Comparison of ENCODE assay signal across 32 cellular contexts in genomic region chr12:7376196-7376595, GRCh38.
A peak's percentile ranks its signal among the peaks of the same experiment; 100 is the strongest.
DNase-seq lines count a peak whose midpoint lies in the region; ATAC-seq, FAIRE-seq and TF ChIP-seq lines count a peak whose summit lies in the region.
"Had no signal": no experiment of that assay in that cellular context is flagged by ENCODE, and none has a peak within 500 bp of the region (broad histone marks: within the 10 kb centered on the region; RNA-seq: fewer than 3 reads in every experiment).

No MANE protein-coding gene starts in this region.

- H3K4me1 Mint-ChIP-seq in naive thymus-derived CD4-positive, alpha-beta T cell: peaks cover 0 to 3% (median 0%) of the 10 kb centered on the region in 7 donors
- H3K4me1 Mint-ChIP-seq: activated naive CD8-positive, alpha-beta T cell treated with anti-CD3 and anti-CD28 coated beads, Interleukin-2, amount 50 U/mL, for 24 hours; CD8-positive, alpha-beta memory T cell; central memory CD8-positive, alpha-beta T cell; endodermal cell had no signal

- CTCF ChIA-PET in AG04450 (lab: Charles Lee): no interaction called here
- CTCF ChIA-PET in naive thymus-derived CD4-positive, alpha-beta T cell (lab: Charles Lee): no interaction called here

- H3K27me3 Mint-ChIP-seq in naive thymus-derived CD4-positive, alpha-beta T cell: peaks cover 7 to 29% (median 21%) of the 10 kb centered on the region in 5 donors

- H3K27me3 ChIP-seq in AG04450 (ENCODE audit: control insufficient read depth, insufficient read depth, low read length) (no peaks in the 10 kb centered on the region), bronchial epithelial cell (ENCODE audit: control insufficient read depth, insufficient read depth, low read length) (no peaks in the 10 kb centered on the region), foreskin keratinocyte (no peaks in the 10 kb centered on the region)
- H3K27me3 ChIP-seq in naive thymus-derived CD4-positive, alpha-beta T cell (ENCODE audit: control insufficient read depth in 2 of 2, insufficient read depth in 2 of 2, low read length in 2 of 2): peaks cover 0 to 5% of the 10 kb centered on the region in 2 donors
- H3K27me3 ChIP-seq: esophagus squamous epithelium, stomach, uterus had no signal

- DNase-seq in AG04450 (ENCODE audit: low read depth, low spot score): peak; percentile 7
- peak; percentile 12 for DNase-seq in HS-27A (ENCODE audit: low read depth)
- peak; percentile 34 for DNase-seq in bronchial epithelial cell (ENCODE audit: low read depth)
- peak; percentile 18 to 38 for DNase-seq in foreskin keratinocyte
- DNase-seq in NK-92 treated with Interleukin-12 subunit alpha and Interleukin-12 subunit beta, amount 100 ng/mL, for 24 hours (lab: John Stamatoyannopoulos, UW): no peak
- DNase-seq in naive thymus-derived CD4-positive, alpha-beta T cell: no peak
- DNase-seq: activated CD4-positive, alpha-beta T cell treated with anti-CD3 and anti-CD28 coated beads, Interleukin-2, amount 50 U/mL, for 4 hours; activated naive CD4-positive, alpha-beta T cell; activated naive CD8-positive, alpha-beta T cell treated with anti-CD3 and anti-CD28 coated beads, Interleukin-2, amount 50 U/mL, for 24 hours; CD8-positive, alpha-beta memory T cell; endodermal cell; esophagus squamous epithelium; left ventricle myocardium superior; NCI-H1092; NCI-H1694; NCI-H510A; OCI-M1; right cardiac atrium; SK-N-SH; spleen; stomach; uterus had no signal

- POLR2A ChIA-PET in AG04450 (lab: Yijun Ruan, JAX): no interaction called here
- POLR2A ChIA-PET in naive thymus-derived CD4-positive, alpha-beta T cell (lab: Charles Lee): no interaction called here

- no peak for FAIRE-seq in bronchial epithelial cell (lab: Jason Lieb, UNC)
- FAIRE-seq: A549, GM12878, keratinocyte, TTC549 had no signal

- no peaks in the 10 kb centered on the region for H3K36me3 Mint-ChIP-seq in naive thymus-derived CD4-positive, alpha-beta T cell
- H3K36me3 Mint-ChIP-seq: CD8-positive, alpha-beta memory T cell had no signal

- peaks cover 3% of the 10 kb centered on the region; the same call in 1 of the 2 replicates for H3K9me3 ChIP-seq in AG04450 (ENCODE audit: control insufficient read depth, insufficient read depth, low read length)
- no peaks in the 10 kb centered on the region for H3K9me3 ChIP-seq in naive thymus-derived CD4-positive, alpha-beta T cell (ENCODE audit: control insufficient read depth in 2 of 3, low read length in 3 of 3)
- H3K9me3 ChIP-seq: A549, esophagus squamous epithelium, SK-N-SH, spleen, stomach, uterus had no signal

- H3K4me3 Mint-ChIP-seq in naive thymus-derived CD4-positive, alpha-beta T cell: no peak overlapping the region
- H3K4me3 Mint-ChIP-seq: activated naive CD8-positive, alpha-beta T cell treated with anti-CD3 and anti-CD28 coated beads, Interleukin-2, amount 50 U/mL, for 24 hours; CD8-positive, alpha-beta memory T cell; central memory CD8-positive, alpha-beta T cell; dendritic cell treated with granulocyte-macrophage colony-stimulating factor and Interleukin-4, amounts not matched to agents 40 ng/mL and 50 ng/mL, for 4 days; endodermal cell had no signal

- H3K27ac Mint-ChIP-seq in naive thymus-derived CD4-positive, alpha-beta T cell: no peak overlapping the region
- H3K27ac Mint-ChIP-seq: activated naive CD8-positive, alpha-beta T cell treated with anti-CD3 and anti-CD28 coated beads, Interleukin-2, amount 50 U/mL, for 24 hours; CD8-positive, alpha-beta memory T cell; dendritic cell treated with granulocyte-macrophage colony-stimulating factor and Interleukin-4, amounts not matched to agents 40 ng/mL and 50 ng/mL, for 4 days; endodermal cell had no signal

- H3K4me1 ChIP-seq in foreskin keratinocyte: no peaks in the 10 kb centered on the region
- H3K4me1 ChIP-seq in naive thymus-derived CD4-positive, alpha-beta T cell (ENCODE audit: control insufficient read depth in 2 of 2, insufficient read depth in 2 of 2, low read length in 2 of 2): no peaks in the 10 kb centered on the region
- H3K4me1 ChIP-seq: A549, esophagus squamous epithelium, spleen, stomach, uterus had no signal

- intact Hi-C loops in naive thymus-derived CD4-positive, alpha-beta T cell (cut with micrococcal nuclease): no loop called here

- ATAC-seq in foreskin keratinocyte: no peak
- no peak for ATAC-seq in GM18868 (IDR thresholded peaks at IDR 0.05; ENCODE audit: unreplicated experiment)
- no peak for ATAC-seq in HG03039 (IDR thresholded peaks at IDR 0.05; ENCODE audit: unreplicated experiment)
- ATAC-seq in naive thymus-derived CD4-positive, alpha-beta T cell: no peak
- ATAC-seq: A549; activated CD4-positive, CD25-positive, alpha-beta regulatory T cell treated with anti-CD3 and anti-CD28 coated beads, Interleukin-2, amount 50 U/mL, for 24 hours; activated naive CD8-positive, alpha-beta T cell treated with anti-CD3 and anti-CD28 coated beads, Interleukin-2, amount 50 U/mL, for 24 hours; GM12878; HCT116; left ventricle myocardium superior; right cardiac atrium had no signal

- H3K4me3 ChIP-seq in AG04450 (ENCODE audit: low read depth, low read length): no peak overlapping the region
- H3K4me3 ChIP-seq in bronchial epithelial cell (ENCODE audit: low read depth, low read length): no peak overlapping the region
- no peak overlapping the region for H3K4me3 ChIP-seq in naive thymus-derived CD4-positive, alpha-beta T cell (ENCODE audit: low read length)
- H3K4me3 ChIP-seq: A549, esophagus squamous epithelium, GM12878, spleen, stomach, uterus had no signal

- H3K9me3 Mint-ChIP-seq in naive thymus-derived CD4-positive, alpha-beta T cell: peaks cover 0 to 2% (median 0%) of the 10 kb centered on the region in 11 donors
- H3K9me3 Mint-ChIP-seq: activated naive CD8-positive, alpha-beta T cell treated with anti-CD3 and anti-CD28 coated beads, Interleukin-2, amount 50 U/mL, for 24 hours; CD8-positive, alpha-beta memory T cell; central memory CD8-positive, alpha-beta T cell had no signal

- TF ChIP-seq CTCF in AG04450 (IDR thresholded peaks at IDR 0.05; ENCODE audit: low read depth, low read length) (no peak), bronchial epithelial cell (IDR thresholded peaks at IDR 0.05; ENCODE audit: insufficient read depth, low read length, severe bottlenecking) (no peak), foreskin keratinocyte (conservative IDR thresholded peaks at IDR 0.05) (no peak)

- H3K27ac ChIP-seq in AG04450 (ENCODE audit: low read depth, low read length) (no peak overlapping the region), foreskin keratinocyte (no peak overlapping the region)
- H3K27ac ChIP-seq in naive thymus-derived CD4-positive, alpha-beta T cell (ENCODE audit: low read depth, low read length): no peak overlapping the region
- H3K27ac ChIP-seq: A549, esophagus squamous epithelium, spleen, stomach, uterus had no signal

- H3K36me3 ChIP-seq in bronchial epithelial cell (ENCODE audit: control insufficient read depth, insufficient read depth, low read length): no peaks in the 10 kb centered on the region
- H3K36me3 ChIP-seq in naive thymus-derived CD4-positive, alpha-beta T cell (ENCODE audit: control insufficient read depth in 2 of 3, insufficient read depth in 3 of 3, low read length in 3 of 3): no peaks in the 10 kb centered on the region
- H3K36me3 ChIP-seq: esophagus squamous epithelium, spleen, stomach, uterus had no signal

Comparison
In these comparisons a context has a peak if more than half of its experiments do, and no peak if none do; other contexts are left out.
1. DNase-seq: peak in AG04450 (single experiment), HS-27A (single experiment), bronchial epithelial cell (single experiment) and foreskin keratinocyte (2 of 2); none in NK-92 treated with Interleukin-12 subunit alpha and Interleukin-12 subunit beta, amount 100 ng/mL, for 24 hours (single experiment) and naive thymus-derived CD4-positive, alpha-beta T cell (0 of 9).